ENCODE assay signal across 1 cellular context in the genomic region with DNA sequence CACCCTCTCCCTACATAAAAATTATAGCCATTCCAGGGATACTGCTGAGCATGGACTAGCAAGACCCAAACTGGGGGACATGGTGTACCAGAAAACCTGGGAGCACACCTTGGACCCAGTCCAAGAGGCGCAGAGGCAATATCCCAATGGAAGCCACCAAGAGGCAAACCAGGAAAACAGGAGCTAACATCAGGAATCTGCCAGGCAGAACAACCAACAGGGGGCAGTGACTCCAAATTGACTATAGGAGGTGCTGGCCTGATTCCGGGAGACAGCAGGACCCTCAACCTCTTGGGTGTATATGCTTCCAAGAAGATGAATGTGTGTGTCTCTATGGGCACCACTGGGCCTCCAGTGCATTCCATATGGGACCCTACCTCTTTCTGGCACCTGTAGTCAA.
TF ChIP-seq lines count a peak whose summit lies in the region.

No MANE protein-coding gene starts in this region.

TF ChIP-seq in HCT116, 20 proteins besides CTCF, POLR2A, EP300 and RAD21:
- TF ChIP-seq, protein P1, sequence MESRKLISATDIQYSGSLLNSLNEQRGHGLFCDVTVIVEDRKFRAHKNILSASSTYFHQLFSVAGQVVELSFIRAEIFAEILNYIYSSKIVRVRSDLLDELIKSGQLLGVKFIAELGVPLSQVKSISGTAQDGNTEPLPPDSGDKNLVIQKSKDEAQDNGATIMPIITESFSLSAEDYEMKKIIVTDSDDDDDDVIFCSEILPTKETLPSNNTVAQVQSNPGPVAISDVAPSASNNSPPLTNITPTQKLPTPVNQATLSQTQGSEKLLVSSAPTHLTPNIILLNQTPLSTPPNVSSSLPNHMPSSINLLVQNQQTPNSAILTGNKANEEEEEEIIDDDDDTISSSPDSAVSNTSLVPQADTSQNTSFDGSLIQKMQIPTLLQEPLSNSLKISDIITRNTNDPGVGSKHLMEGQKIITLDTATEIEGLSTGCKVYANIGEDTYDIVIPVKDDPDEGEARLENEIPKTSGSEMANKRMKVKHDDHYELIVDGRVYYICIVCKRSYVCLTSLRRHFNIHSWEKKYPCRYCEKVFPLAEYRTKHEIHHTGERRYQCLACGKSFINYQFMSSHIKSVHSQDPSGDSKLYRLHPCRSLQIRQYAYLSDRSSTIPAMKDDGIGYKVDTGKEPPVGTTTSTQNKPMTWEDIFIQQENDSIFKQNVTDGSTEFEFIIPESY (IDR thresholded peaks at IDR 0.05; ENCODE audit: extremely low read depth, insufficient replicate concordance, low read length): no peak
- TF ChIP-seq YY1 (IDR thresholded peaks at IDR 0.05; ENCODE audit: extremely low read depth, insufficient replicate concordance, low read depth, low read length): no peak
- no peak for TF ChIP-seq FOSL1 (IDR thresholded peaks at IDR 0.05; ENCODE audit: low read depth)
- no peak for TF ChIP-seq EZH2 (IDR thresholded peaks at IDR 0.05)
- TF ChIP-seq, protein P2, sequence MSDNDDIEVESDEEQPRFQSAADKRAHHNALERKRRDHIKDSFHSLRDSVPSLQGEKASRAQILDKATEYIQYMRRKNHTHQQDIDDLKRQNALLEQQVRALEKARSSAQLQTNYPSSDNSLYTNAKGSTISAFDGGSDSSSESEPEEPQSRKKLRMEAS (IDR thresholded peaks at IDR 0.05): no peak
- TF ChIP-seq ELF1 (IDR thresholded peaks at IDR 0.05; ENCODE audit: borderline replicate concordance, low read depth): no peak
- TF ChIP-seq, protein P3, sequence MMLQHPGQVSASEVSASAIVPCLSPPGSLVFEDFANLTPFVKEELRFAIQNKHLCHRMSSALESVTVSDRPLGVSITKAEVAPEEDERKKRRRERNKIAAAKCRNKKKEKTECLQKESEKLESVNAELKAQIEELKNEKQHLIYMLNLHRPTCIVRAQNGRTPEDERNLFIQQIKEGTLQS (IDR thresholded peaks at IDR 0.05): no peak
- no peak for TF ChIP-seq SIN3A (IDR thresholded peaks at IDR 0.05; ENCODE audit: low read depth)
- TF ChIP-seq SP1 (IDR thresholded peaks at IDR 0.05; ENCODE audit: low read depth): no peak
- no peak for TF ChIP-seq CEBPB (IDR thresholded peaks at IDR 0.05; ENCODE audit: low read depth)
- no peak for TF ChIP-seq POLR2AphosphoS5 (IDR thresholded peaks at IDR 0.05; ENCODE audit: low read depth, low read length)
- no peak for TF ChIP-seq TCF7L2 (IDR thresholded peaks at IDR 0.05; ENCODE audit: borderline replicate concordance, extremely low read depth, insufficient read depth, insufficient read length)
- TF ChIP-seq SRF (IDR thresholded peaks at IDR 0.05; ENCODE audit: low read depth): no peak
- TF ChIP-seq ZNF274 (IDR thresholded peaks at IDR 0.05; ENCODE audit: low read depth, low read length): no peak
- no peak for TF ChIP-seq EZH2phosphoT487 (IDR thresholded peaks at IDR 0.05; ENCODE audit: borderline replicate concordance)
- no peak for TF ChIP-seq ZFX (IDR thresholded peaks at IDR 0.05)
- TF ChIP-seq EGR1 (IDR thresholded peaks at IDR 0.05; ENCODE audit: low read depth): no peak
- TF ChIP-seq CBX3 (IDR thresholded peaks at IDR 0.05; ENCODE audit: low read depth): no peak
- no peak for TF ChIP-seq JUND (IDR thresholded peaks at IDR 0.05)
TF ChIP-seq in HCT116: peak in this region for 0.
